ENCODE assay signal across 11 cellular contexts in genomic region chr15:43881944-43882343, GRCh38.
A peak's percentile ranks its signal among the peaks of the same experiment; 100 is the strongest.
DNase-seq lines count a peak whose midpoint lies in the region; ATAC-seq, FAIRE-seq and TF ChIP-seq lines count a peak whose summit lies in the region.
"Had no signal": no experiment of that assay in that cellular context is flagged by ENCODE, and none has a peak within 500 bp of the region (broad histone marks: within the 10 kb centered on the region; RNA-seq: fewer than 3 reads in every experiment).

No MANE protein-coding gene starts in this region.

- no peak overlapping the region for H3K4me3 ChIP-seq in AG09309 (ENCODE audit: control insufficient read depth, low read depth, low read length)
- H3K4me3 ChIP-seq in WERI-Rb-1 (ENCODE audit: low read depth, low read length) = no peak overlapping the region
- H3K4me3 ChIP-seq: upper lobe of left lung had no signal

- no peak for DNase-seq in AG09309 (ENCODE audit: low read depth)
- DNase-seq in GM13977 (ENCODE audit: low spot score) = no peak
- peak; percentile 24 for DNase-seq in WERI-Rb-1
- DNase-seq in iPS-NIHi11 (ENCODE audit: low spot score) = peak; percentile 73
- DNase-seq in GM19239 (ENCODE audit: insufficient read length, low spot score) = no peak
- no peak for DNase-seq in DMS153 (lab: John Stamatoyannopoulos, UW)
- DNase-seq in NCI-H2029 treated with DMSO at 0.1 percent for 48 hours (lab: John Stamatoyannopoulos, UW) = no peak
- DNase-seq: NCI-H1694; stimulated activated CD4-positive, alpha-beta T cell treated with anti-CD3 and anti-CD28 coated beads, Interleukin-2, amount 100 ng/mL, for 24 hours; upper lobe of left lung had no signal

- FAIRE-seq in GM19239 (lab: Jason Lieb, UNC) = no peak

- H3K27ac ChIP-seq in WERI-Rb-1 = no peak overlapping the region
- H3K27ac ChIP-seq: upper lobe of left lung had no signal

- no peaks in the 10 kb centered on the region for H3K27me3 ChIP-seq in WERI-Rb-1 (ENCODE audit: insufficient read depth, low read depth, severe bottlenecking)
- H3K27me3 ChIP-seq: upper lobe of left lung had no signal

- TF ChIP-seq CTCF in AG09309 (IDR thresholded peaks at IDR 0.05; ENCODE audit: control insufficient read depth, insufficient read depth, low read depth, low read length, missing control alignments) = peak; percentile 49
- peak; percentile 51 for TF ChIP-seq CTCF in GM13977 (IDR thresholded peaks at IDR 0.05; ENCODE audit: extremely low read depth, insufficient read depth, missing control alignments)
- TF ChIP-seq CTCF in WERI-Rb-1 (IDR thresholded peaks at IDR 0.05; ENCODE audit: low read depth, low read length) = peak; percentile 63

- in situ Hi-C loops in GM13977 (cut with MboI; ENCODE audit: low pct_unique_long_range_greater_than_20kb, low sequenced_read_pairs, unreplicated experiment) = no loop called here

- no peak for ATAC-seq in GM18498 (IDR thresholded peaks at IDR 0.05; ENCODE audit: unreplicated experiment)

- H3K36me3 ChIP-seq in WERI-Rb-1 = peaks cover 81% of the 10 kb centered on the region
- H3K36me3 ChIP-seq: upper lobe of left lung had no signal

- H3K9me3 ChIP-seq in WERI-Rb-1 (ENCODE audit: severe bottlenecking) = no peaks in the 10 kb centered on the region
- H3K9me3 ChIP-seq: upper lobe of left lung had no signal

Comparison
In these comparisons a context has a peak if more than half of its experiments do, and no peak if none do; other contexts are left out.
1. DNase-seq: peak in WERI-Rb-1 (single experiment) and iPS-NIHi11 (single experiment); none in AG09309 (single experiment), GM13977 (single experiment), GM19239 (single experiment), DMS153 (single experiment) and NCI-H2029 treated with DMSO at 0.1 percent for 48 hours (single experiment).
2. Peak in every context shown above with its lines, with median percentiles within 50 percentile points of each other: CTCF ChIP-seq.